1 cellular context compared by ENCODE assay signal in genomic region chr18:49499046-49499637, GRCh38.
TF ChIP-seq lines count a peak whose summit lies in the region.

No MANE protein-coding gene starts in this region.

TF ChIP-seq in K562, 482 proteins besides CTCF, POLR2A, EP300 and RAD21:
- TF ChIP-seq C11orf30 (IDR thresholded peaks at IDR 0.05; ENCODE audit: low read depth) (no peak), ZSCAN32 (CRISPR knock-in tag; IDR thresholded peaks at IDR 0.05) (no peak), RHOXF2B (CRISPR knock-in tag; conservative IDR thresholded peaks at IDR 0.05) (no peak), MCM5 (IDR thresholded peaks at IDR 0.05; ENCODE audit: low read depth) (no peak), ESRRB (CRISPR knock-in tag; IDR thresholded peaks at IDR 0.05; ENCODE audit: borderline replicate concordance) (no peak), RBM17 (IDR thresholded peaks at IDR 0.05; ENCODE audit: borderline replicate concordance, low read depth, low read length) (no peak), GTF2B (IDR thresholded peaks at IDR 0.05; ENCODE audit: extremely low read depth, insufficient read length) (no peak)
